In genomic region chr3:184540777-184541681, GRCh38 we compare ENCODE assay signal across 8 cellular contexts. TPM values are rescaled to one million over a fixed set of nuclear protein-coding genes. Genes with fewer than 3 reads are reported as not detected.
A peak's percentile ranks its signal among the peaks of the same experiment; 100 is the strongest.
DNase-seq lines count a peak whose midpoint lies in the region; ATAC-seq and TF ChIP-seq lines count a peak whose summit lies in the region.

No MANE protein-coding gene starts in this region.

- ATAC-seq in HG03097 (IDR thresholded peaks at IDR 0.05; ENCODE audit: low FRiP score, unreplicated experiment) (no peak), GM18498 (IDR thresholded peaks at IDR 0.05; ENCODE audit: unreplicated experiment) (no peak)

- H3K27ac Mint-ChIP-seq in Calu3 (ENCODE audit: unreplicated experiment) = no peak overlapping the region

- DNase-seq in Calu3 (peak; percentile 96), Karpas-422 (peak; percentile 92), SHP77 (lab: John Stamatoyannopoulos, UW) (peak; percentile 54 to 69), left ventricle myocardium inferior (peak; percentile 40)
- DNase-seq in activated gamma-delta T cell treated with anti-CD3 and anti-CD28 coated beads, Interleukin-2, amount 50 U/mL, for 16 hours (ENCODE audit: low read depth) = peak; percentile 57
- peak; percentile 73 for DNase-seq in stimulated activated CD4-positive, alpha-beta T cell treated with anti-CD3 and anti-CD28 coated beads, Interleukin-12 subunit alpha, Interleukin-12 subunit beta, amount 100 ng/mL, for 4 hours

- H3K36me3 ChIP-seq in Karpas-422 (ENCODE audit: insufficient read depth, low read length) (no peaks in the 10 kb centered on the region), left ventricle myocardium inferior (no peaks in the 10 kb centered on the region)

- H3K4me1 ChIP-seq in Karpas-422 (ENCODE audit: low read length) = peaks cover 1% of the 10 kb centered on the region
- H3K4me1 ChIP-seq in left ventricle myocardium inferior = peaks cover 3% of the 10 kb centered on the region

- H3K27ac ChIP-seq in Karpas-422 (ENCODE audit: low read length) (no peak overlapping the region), left ventricle myocardium inferior (replicated peaks) (no peak overlapping the region)

- H3K36me3 Mint-ChIP-seq in Calu3 (ENCODE audit: insufficient read depth, unreplicated experiment) = no peaks in the 10 kb centered on the region

- H2AFZ ChIP-seq in Karpas-422 (ENCODE audit: low read length) = no peak overlapping the region

- H3K9me3 ChIP-seq in Karpas-422 (ENCODE audit: low read length) (no peaks in the 10 kb centered on the region), left ventricle myocardium inferior (replicated peaks) (no peaks in the 10 kb centered on the region)

- intact Hi-C loops in Calu3 (cut with micrococcal nuclease; ENCODE audit: unreplicated experiment) = no loop called here
- intact Hi-C loops in left ventricle myocardium inferior (cut with micrococcal nuclease) = loop anchor here (5.0 kb wide), 1 partner anchor 169 kb away; no protein-coding TSS in a partner anchor

- H3K9me2 ChIP-seq in Karpas-422 (replicated peaks; ENCODE audit: insufficient read depth, low read length) = no peaks in the 10 kb centered on the region

- H3K27me3 ChIP-seq in Karpas-422 (ENCODE audit: low read length) = no peaks in the 10 kb centered on the region
- peaks cover 77% of the 10 kb centered on the region for H3K27me3 ChIP-seq in left ventricle myocardium inferior (ENCODE audit: low read depth)

- H3K4me1 Mint-ChIP-seq in Calu3 (ENCODE audit: low read depth, unreplicated experiment) = no peaks in the 10 kb centered on the region

- H3K9me3 Mint-ChIP-seq in Calu3 (ENCODE audit: low read depth, unreplicated experiment) = no peaks in the 10 kb centered on the region

- H3K4me3 Mint-ChIP-seq in Calu3 (ENCODE audit: low read depth, unreplicated experiment) = no peak overlapping the region

- H3K4me2 ChIP-seq in Karpas-422 (ENCODE audit: low read depth, low read length, poor library complexity, severe bottlenecking) = no peak overlapping the region

- H3K4me3 ChIP-seq in Karpas-422 (ENCODE audit: low read length) = no peak overlapping the region
- no peak overlapping the region for H3K4me3 ChIP-seq in left ventricle myocardium inferior

- no peak overlapping the region for H3K9ac ChIP-seq in Karpas-422 (ENCODE audit: low read length)

- H3K79me2 ChIP-seq in Karpas-422 (ENCODE audit: low read length) = no peaks in the 10 kb centered on the region

- CTCF ChIA-PET in Calu3 (lab: Charles Lee) = interaction anchor here (0.6 to 6.7 kb wide), 7 partner anchors 65 to 294 kb away, joined by 3 to 55 read pairs (median 4); no protein-coding TSS in a partner anchor

- no TSS peak for BruUV-seq in Calu3 (replicated peaks; lab: Mats Ljungman, UMichigan)

- H4K20me1 ChIP-seq in Karpas-422 (ENCODE audit: insufficient read depth, low read depth, low read length) = no peaks in the 10 kb centered on the region

- TF ChIP-seq CTCF in Calu3 (IDR thresholded peaks at IDR 0.05; ENCODE audit: unreplicated experiment) = peak; percentile 98
- peak; percentile 68 for TF ChIP-seq CTCF in left ventricle myocardium inferior (IDR thresholded peaks at IDR 0.05; ENCODE audit: borderline replicate concordance)

- H3K27me3 Mint-ChIP-seq in Calu3 (ENCODE audit: unreplicated experiment) = peaks cover 93% of the 10 kb centered on the region

RNA-seq across cellular contexts. Expression of gene EPHB3, which starts 20.6 kb away (rescaled TPM):
- total RNA-seq in Calu3 (2022) (2.5 and 2.8 TPM in 2 replicates), left ventricle myocardium inferior (5.0 TPM)
- not detected in 2 replicates for total RNA-seq in Karpas-422 (2014; rRNA removed; shearing (Covaris generic); ENCODE audit: low replicate concordance)

Comparison
In these comparisons a context has a peak if more than half of its experiments do, and no peak if none do; other contexts are left out.
1. DNase-seq: peak in every context shown above with its lines; median percentile 96 in Calu3; 92 in Karpas-422; 73 in stimulated activated CD4-positive, alpha-beta T cell treated with anti-CD3 and anti-CD28 coated beads, Interleukin-12 subunit alpha, Interleukin-12 subunit beta, amount 100 ng/mL, for 4 hours; 62 in SHP77; 57 in activated gamma-delta T cell treated with anti-CD3 and anti-CD28 coated beads, Interleukin-2, amount 50 U/mL, for 16 hours; 40 in left ventricle myocardium inferior.